8 cellular contexts compared by ENCODE assay signal in genomic region chr11:107590460-107591097, GRCh38. TPM values are rescaled to one million over a fixed set of nuclear protein-coding genes. Genes with fewer than 3 reads are reported as not detected.
DNase-seq lines count a peak whose midpoint lies in the region; ATAC-seq, FAIRE-seq and TF ChIP-seq lines count a peak whose summit lies in the region.

No MANE protein-coding gene starts in this region.

- no peak for ATAC-seq in naive thymus-derived CD4-positive, alpha-beta T cell
- ATAC-seq in GM18870 (IDR thresholded peaks at IDR 0.05; ENCODE audit: unreplicated experiment) (no peak), GM18873 (IDR thresholded peaks at IDR 0.05; ENCODE audit: low FRiP score, unreplicated experiment) (no peak)

- DNase-seq in GM12892 (ENCODE audit: insufficient read length): no peak
- DNase-seq in MG63: no peak
- DNase-seq in naive thymus-derived CD4-positive, alpha-beta T cell: peak in 3 of 9 donors; percentile 7 to 18 (median 17)
- no peak for DNase-seq in middle frontal gyrus (ENCODE audit: extremely low spot score, low spot score)
- no peak for DNase-seq in globus pallidus (ENCODE audit: low spot score)

- peak overlapping the region; percentile 73 for H3K4me3 Mint-ChIP-seq in dendritic cell treated with granulocyte-macrophage colony-stimulating factor and Interleukin-4, amounts not matched to agents 40 ng/mL and 50 ng/mL, for 4 days
- peak overlapping the region; percentile 83 to 94 (median 88) for H3K4me3 Mint-ChIP-seq in naive thymus-derived CD4-positive, alpha-beta T cell

- no peaks in the 10 kb centered on the region for H3K36me3 Mint-ChIP-seq in dendritic cell treated with granulocyte-macrophage colony-stimulating factor and Interleukin-4, amounts not matched to agents 40 ng/mL and 50 ng/mL, for 4 days (ENCODE audit: low read depth)
- H3K36me3 Mint-ChIP-seq in naive thymus-derived CD4-positive, alpha-beta T cell: peaks cover 0 to 5% (median 3%) of the 10 kb centered on the region in 5 donors

- H3K9me3 ChIP-seq in MG63: no peaks in the 10 kb centered on the region; the same call in 1 of the 2 replicates
- H3K9me3 ChIP-seq in naive thymus-derived CD4-positive, alpha-beta T cell (ENCODE audit: control insufficient read depth in 2 of 3, low read length in 3 of 3): no peaks in the 10 kb centered on the region

- peak; percentile 36 for FAIRE-seq in GM12892 (lab: Jason Lieb, UNC)

- intact Hi-C loops in dendritic cell treated with granulocyte-macrophage colony-stimulating factor and Interleukin-4, amounts not matched to agents 40 ng/mL and 50 ng/mL, for 4 days (cut with micrococcal nuclease): no loop called here
- intact Hi-C loops in naive thymus-derived CD4-positive, alpha-beta T cell (cut with micrococcal nuclease): loop anchor here (2.0 kb wide), 2 partner anchors 14 to 26 kb away; partner anchors contain the start of gene ALKBH8 (in 2 of the 2)

- no peaks in the 10 kb centered on the region for H3K36me3 ChIP-seq in MG63
- H3K36me3 ChIP-seq in naive thymus-derived CD4-positive, alpha-beta T cell (ENCODE audit: control insufficient read depth in 2 of 3, insufficient read depth in 3 of 3, low read length in 3 of 3): no peaks in the 10 kb centered on the region

- no peak overlapping the region for H3K27ac Mint-ChIP-seq in dendritic cell treated with granulocyte-macrophage colony-stimulating factor and Interleukin-4, amounts not matched to agents 40 ng/mL and 50 ng/mL, for 4 days
- peak overlapping the region in 2 of 9 donors; percentile 16 to 82 for H3K27ac Mint-ChIP-seq in naive thymus-derived CD4-positive, alpha-beta T cell

- H3K4me1 ChIP-seq in naive thymus-derived CD4-positive, alpha-beta T cell (ENCODE audit: control insufficient read depth in 2 of 2, insufficient read depth in 2 of 2, low read length in 2 of 2): peaks cover 8 to 13% of the 10 kb centered on the region in 2 donors

- H3K27me3 ChIP-seq in MG63: peaks cover 64% of the 10 kb centered on the region
- H3K27me3 ChIP-seq in naive thymus-derived CD4-positive, alpha-beta T cell (ENCODE audit: control insufficient read depth in 2 of 2, insufficient read depth in 2 of 2, low read length in 2 of 2): peaks cover 28 to 35% of the 10 kb centered on the region in 2 donors

- H3K27ac ChIP-seq in naive thymus-derived CD4-positive, alpha-beta T cell (ENCODE audit: low read depth, low read length): no peak overlapping the region

- H3K4me1 Mint-ChIP-seq in dendritic cell treated with granulocyte-macrophage colony-stimulating factor and Interleukin-4, amounts not matched to agents 40 ng/mL and 50 ng/mL, for 4 days (ENCODE audit: low read depth): peaks cover 22% of the 10 kb centered on the region
- peaks cover 15 to 37% (median 20%) of the 10 kb centered on the region in 7 donors for H3K4me1 Mint-ChIP-seq in naive thymus-derived CD4-positive, alpha-beta T cell

- no peaks in the 10 kb centered on the region for H3K9me3 Mint-ChIP-seq in dendritic cell treated with granulocyte-macrophage colony-stimulating factor and Interleukin-4, amounts not matched to agents 40 ng/mL and 50 ng/mL, for 4 days
- peaks cover 0 to 9% (median 4%) of the 10 kb centered on the region in 11 donors for H3K9me3 Mint-ChIP-seq in naive thymus-derived CD4-positive, alpha-beta T cell

- POLR2A ChIA-PET in naive thymus-derived CD4-positive, alpha-beta T cell (lab: Charles Lee): no interaction called here

- peak overlapping the region; percentile 42 for H3K4me3 ChIP-seq in MG63
- H3K4me3 ChIP-seq in naive thymus-derived CD4-positive, alpha-beta T cell (ENCODE audit: low read length): peak overlapping the region; percentile 63

- H3K27me3 Mint-ChIP-seq in dendritic cell treated with granulocyte-macrophage colony-stimulating factor and Interleukin-4, amounts not matched to agents 40 ng/mL and 50 ng/mL, for 4 days: peaks cover 83% of the 10 kb centered on the region
- H3K27me3 Mint-ChIP-seq in naive thymus-derived CD4-positive, alpha-beta T cell: peaks cover 75 to 93% (median 83%) of the 10 kb centered on the region in 5 donors

- TF ChIP-seq POLR2A in GM12892 (IDR thresholded peaks at IDR 0.05; ENCODE audit: low read depth, low read length): no peak

- CTCF ChIA-PET in naive thymus-derived CD4-positive, alpha-beta T cell (lab: Charles Lee): no interaction called here

RNA-seq across cellular contexts. Expression of gene ELMOD1, which starts 0.4 kb away (rescaled TPM):
- polyA plus RNA-seq in GM12892 (2012; ENCODE audit: missing spikeins): not detected
- total RNA-seq in MG63 (2014; rRNA removed; shearing (Covaris generic); ENCODE audit: low replicate concordance): not detected in 2 replicates
- not detected for total RNA-seq in naive thymus-derived CD4-positive, alpha-beta T cell
- polyA plus RNA-seq in naive thymus-derived CD4-positive, alpha-beta T cell: not detected

RNA-seq across cellular contexts. Expression of gene ALKBH8, which starts 25.0 kb away (rescaled TPM):
- polyA plus RNA-seq in GM12892 (2012; ENCODE audit: missing spikeins): 6.9 TPM
- 5.5 and 7.0 TPM in 2 replicates for total RNA-seq in MG63 (2014; rRNA removed; shearing (Covaris generic); ENCODE audit: low replicate concordance)
- 10 to 100 TPM in 4 of 5 experiments, 1 to 10 TPM in 1; 9.5 to 19.1 (median 12.6) TPM for total RNA-seq in naive thymus-derived CD4-positive, alpha-beta T cell
- polyA plus RNA-seq in naive thymus-derived CD4-positive, alpha-beta T cell: 10 to 100 TPM in 1 of 2 donors, 1 to 10 TPM in 1; 9.4 to 11.6 TPM
